Comparison of ENCODE assay signal across 1 cellular context in the genomic region with DNA sequence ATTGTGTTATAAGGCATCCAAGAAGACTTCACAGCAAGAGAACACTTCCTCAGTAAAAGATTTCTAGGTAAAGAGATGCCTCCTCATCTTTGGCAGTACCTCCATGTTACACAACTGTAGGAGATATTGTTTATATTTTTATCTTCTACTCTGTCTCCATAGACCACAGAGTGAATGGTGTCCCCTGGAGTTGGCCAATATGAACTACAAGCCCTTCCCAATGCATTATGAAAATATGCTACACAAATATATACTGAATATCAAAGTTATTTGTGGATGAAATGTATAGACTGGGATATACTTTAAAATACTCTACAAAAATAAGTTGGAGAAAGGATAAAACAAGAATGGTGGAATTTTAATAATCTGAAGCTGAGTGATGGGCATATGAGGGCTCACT.
TF ChIP-seq lines count a peak whose summit lies in the region.

No MANE protein-coding gene starts in this region.

TF ChIP-seq in GM23338, 12 proteins besides CTCF, POLR2A, EP300 and RAD21 (continued from another document):
- TF ChIP-seq, protein P1, sequence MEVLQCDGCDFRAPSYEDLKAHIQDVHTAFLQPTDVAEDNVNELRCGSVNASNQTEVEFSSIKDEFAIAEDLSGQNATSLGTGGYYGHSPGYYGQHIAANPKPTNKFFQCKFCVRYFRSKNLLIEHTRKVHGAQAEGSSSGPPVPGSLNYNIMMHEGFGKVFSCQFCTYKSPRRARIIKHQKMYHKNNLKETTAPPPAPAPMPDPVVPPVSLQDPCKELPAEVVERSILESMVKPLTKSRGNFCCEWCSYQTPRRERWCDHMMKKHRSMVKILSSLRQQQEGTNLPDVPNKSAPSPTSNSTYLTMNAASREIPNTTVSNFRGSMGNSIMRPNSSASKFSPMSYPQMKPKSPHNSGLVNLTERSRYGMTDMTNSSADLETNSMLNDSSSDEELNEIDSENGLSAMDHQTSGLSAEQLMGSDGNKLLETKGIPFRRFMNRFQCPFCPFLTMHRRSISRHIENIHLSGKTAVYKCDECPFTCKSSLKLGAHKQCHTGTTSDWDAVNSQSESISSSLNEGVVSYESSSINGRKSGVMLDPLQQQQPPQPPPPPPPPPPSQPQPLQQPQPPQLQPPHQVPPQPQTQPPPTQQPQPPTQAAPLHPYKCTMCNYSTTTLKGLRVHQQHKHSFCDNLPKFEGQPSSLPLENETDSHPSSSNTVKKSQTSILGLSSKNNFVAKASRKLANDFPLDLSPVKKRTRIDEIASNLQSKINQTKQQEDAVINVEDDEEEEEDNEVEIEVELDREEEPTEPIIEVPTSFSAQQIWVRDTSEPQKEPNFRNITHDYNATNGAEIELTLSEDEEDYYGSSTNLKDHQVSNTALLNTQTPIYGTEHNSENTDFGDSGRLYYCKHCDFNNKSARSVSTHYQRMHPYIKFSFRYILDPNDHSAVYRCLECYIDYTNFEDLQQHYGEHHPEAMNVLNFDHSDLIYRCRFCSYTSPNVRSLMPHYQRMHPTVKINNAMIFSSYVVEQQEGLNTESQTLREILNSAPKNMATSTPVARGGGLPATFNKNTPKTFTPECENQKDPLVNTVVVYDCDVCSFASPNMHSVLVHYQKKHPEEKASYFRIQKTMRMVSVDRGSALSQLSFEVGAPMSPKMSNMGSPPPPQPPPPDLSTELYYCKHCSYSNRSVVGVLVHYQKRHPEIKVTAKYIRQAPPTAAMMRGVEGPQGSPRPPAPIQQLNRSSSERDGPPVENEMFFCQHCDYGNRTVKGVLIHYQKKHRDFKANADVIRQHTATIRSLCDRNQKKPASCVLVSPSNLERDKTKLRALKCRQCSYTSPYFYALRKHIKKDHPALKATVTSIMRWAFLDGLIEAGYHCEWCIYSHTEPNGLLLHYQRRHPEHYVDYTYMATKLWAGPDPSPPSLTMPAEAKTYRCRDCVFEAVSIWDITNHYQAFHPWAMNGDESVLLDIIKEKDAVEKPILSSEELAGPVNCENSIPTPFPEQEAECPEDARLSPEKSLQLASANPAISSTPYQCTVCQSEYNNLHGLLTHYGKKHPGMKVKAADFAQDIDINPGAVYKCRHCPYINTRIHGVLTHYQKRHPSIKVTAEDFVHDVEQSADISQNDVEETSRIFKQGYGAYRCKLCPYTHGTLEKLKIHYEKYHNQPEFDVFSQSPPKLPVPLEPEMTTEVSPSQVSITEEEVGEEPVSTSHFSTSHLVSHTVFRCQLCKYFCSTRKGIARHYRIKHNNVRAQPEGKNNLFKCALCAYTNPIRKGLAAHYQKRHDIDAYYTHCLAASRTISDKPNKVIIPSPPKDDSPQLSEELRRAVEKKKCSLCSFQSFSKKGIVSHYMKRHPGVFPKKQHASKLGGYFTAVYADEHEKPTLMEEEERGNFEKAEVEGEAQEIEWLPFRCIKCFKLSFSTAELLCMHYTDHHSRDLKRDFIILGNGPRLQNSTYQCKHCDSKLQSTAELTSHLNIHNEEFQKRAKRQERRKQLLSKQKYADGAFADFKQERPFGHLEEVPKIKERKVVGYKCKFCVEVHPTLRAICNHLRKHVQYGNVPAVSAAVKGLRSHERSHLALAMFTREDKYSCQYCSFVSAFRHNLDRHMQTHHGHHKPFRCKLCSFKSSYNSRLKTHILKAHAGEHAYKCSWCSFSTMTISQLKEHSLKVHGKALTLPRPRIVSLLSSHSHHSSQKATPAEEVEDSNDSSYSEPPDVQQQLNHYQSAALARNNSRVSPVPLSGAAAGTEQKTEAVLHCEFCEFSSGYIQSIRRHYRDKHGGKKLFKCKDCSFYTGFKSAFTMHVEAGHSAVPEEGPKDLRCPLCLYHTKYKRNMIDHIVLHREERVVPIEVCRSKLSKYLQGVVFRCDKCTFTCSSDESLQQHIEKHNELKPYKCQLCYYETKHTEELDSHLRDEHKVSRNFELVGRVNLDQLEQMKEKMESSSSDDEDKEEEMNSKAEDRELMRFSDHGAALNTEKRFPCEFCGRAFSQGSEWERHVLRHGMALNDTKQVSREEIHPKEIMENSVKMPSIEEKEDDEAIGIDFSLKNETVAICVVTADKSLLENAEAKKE (CRISPR knock-in tag; IDR thresholded peaks at IDR 0.05), result no peak
- no peak for TF ChIP-seq EZH2 (IDR thresholded peaks at IDR 0.05; ENCODE audit: low read depth, unreplicated experiment)
- TF ChIP-seq ZNF331 (CRISPR knock-in tag; IDR thresholded peaks at IDR 0.05; ENCODE audit: low read depth), result no peak
- no peak for TF ChIP-seq POLR2AphosphoS5 (IDR thresholded peaks at IDR 0.05; ENCODE audit: low read depth)
- TF ChIP-seq NANOG (IDR thresholded peaks at IDR 0.05; ENCODE audit: borderline replicate concordance), result no peak
- TF ChIP-seq, protein P2, sequence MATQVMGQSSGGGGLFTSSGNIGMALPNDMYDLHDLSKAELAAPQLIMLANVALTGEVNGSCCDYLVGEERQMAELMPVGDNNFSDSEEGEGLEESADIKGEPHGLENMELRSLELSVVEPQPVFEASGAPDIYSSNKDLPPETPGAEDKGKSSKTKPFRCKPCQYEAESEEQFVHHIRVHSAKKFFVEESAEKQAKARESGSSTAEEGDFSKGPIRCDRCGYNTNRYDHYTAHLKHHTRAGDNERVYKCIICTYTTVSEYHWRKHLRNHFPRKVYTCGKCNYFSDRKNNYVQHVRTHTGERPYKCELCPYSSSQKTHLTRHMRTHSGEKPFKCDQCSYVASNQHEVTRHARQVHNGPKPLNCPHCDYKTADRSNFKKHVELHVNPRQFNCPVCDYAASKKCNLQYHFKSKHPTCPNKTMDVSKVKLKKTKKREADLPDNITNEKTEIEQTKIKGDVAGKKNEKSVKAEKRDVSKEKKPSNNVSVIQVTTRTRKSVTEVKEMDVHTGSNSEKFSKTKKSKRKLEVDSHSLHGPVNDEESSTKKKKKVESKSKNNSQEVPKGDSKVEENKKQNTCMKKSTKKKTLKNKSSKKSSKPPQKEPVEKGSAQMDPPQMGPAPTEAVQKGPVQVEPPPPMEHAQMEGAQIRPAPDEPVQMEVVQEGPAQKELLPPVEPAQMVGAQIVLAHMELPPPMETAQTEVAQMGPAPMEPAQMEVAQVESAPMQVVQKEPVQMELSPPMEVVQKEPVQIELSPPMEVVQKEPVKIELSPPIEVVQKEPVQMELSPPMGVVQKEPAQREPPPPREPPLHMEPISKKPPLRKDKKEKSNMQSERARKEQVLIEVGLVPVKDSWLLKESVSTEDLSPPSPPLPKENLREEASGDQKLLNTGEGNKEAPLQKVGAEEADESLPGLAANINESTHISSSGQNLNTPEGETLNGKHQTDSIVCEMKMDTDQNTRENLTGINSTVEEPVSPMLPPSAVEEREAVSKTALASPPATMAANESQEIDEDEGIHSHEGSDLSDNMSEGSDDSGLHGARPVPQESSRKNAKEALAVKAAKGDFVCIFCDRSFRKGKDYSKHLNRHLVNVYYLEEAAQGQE (IDR thresholded peaks at IDR 0.05; ENCODE audit: unreplicated experiment), result no peak
- no peak for TF ChIP-seq ZNF114 (CRISPR knock-in tag; IDR thresholded peaks at IDR 0.05)
- TF ChIP-seq STAT1 (IDR thresholded peaks at IDR 0.05; ENCODE audit: unreplicated experiment), result no peak
- TF ChIP-seq, protein P3, sequence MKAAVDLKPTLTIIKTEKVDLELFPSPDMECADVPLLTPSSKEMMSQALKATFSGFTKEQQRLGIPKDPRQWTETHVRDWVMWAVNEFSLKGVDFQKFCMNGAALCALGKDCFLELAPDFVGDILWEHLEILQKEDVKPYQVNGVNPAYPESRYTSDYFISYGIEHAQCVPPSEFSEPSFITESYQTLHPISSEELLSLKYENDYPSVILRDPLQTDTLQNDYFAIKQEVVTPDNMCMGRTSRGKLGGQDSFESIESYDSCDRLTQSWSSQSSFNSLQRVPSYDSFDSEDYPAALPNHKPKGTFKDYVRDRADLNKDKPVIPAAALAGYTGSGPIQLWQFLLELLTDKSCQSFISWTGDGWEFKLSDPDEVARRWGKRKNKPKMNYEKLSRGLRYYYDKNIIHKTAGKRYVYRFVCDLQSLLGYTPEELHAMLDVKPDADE (IDR thresholded peaks at IDR 0.05), result no peak
- TF ChIP-seq EZH2phosphoT487 (IDR thresholded peaks at IDR 0.05; ENCODE audit: unreplicated experiment), result no peak
- no peak for TF ChIP-seq CREB1 (CRISPR knock-in tag; IDR thresholded peaks at IDR 0.05; ENCODE audit: low read depth)
